26 cellular contexts compared by ENCODE assay signal in genomic region chr2:241706539-241706938, GRCh38.
"Had no signal": no experiment of that assay in that cellular context is flagged by ENCODE, and none has a peak within 500 bp of the region (broad histone marks: within the 10 kb centered on the region; RNA-seq: fewer than 3 reads in every experiment).

No MANE protein-coding gene starts in this region.

- DNase-seq: dorsolateral prefrontal cortex; effector CD4-positive, alpha-beta T cell; endodermal cell; foreskin keratinocyte; heart left ventricle; kidney; mesenchymal stem cell; midbrain; naive thymus-derived CD4-positive, alpha-beta T cell; stimulated activated CD4-positive, alpha-beta T cell treated with anti-CD3 and anti-CD28 coated beads, Interleukin-12 subunit alpha, Interleukin-12 subunit beta, amount 100 ng/mL, for 4 hours; stimulated activated CD4-positive, alpha-beta T cell treated with anti-CD3 and anti-CD28 coated beads, Interleukin-1b, Interleukin-23, amount 100 ng/mL, for 48 hours; stimulated activated CD4-positive, alpha-beta T cell treated with anti-CD3 and anti-CD28 coated beads, Interleukin-4, amount 100 ng/mL, for 1 hour; stimulated activated CD8-positive, alpha-beta memory T cell treated with anti-CD3 and anti-CD28 coated beads, Interleukin-4, amount 100 ng/mL, for 48 hours; stimulated activated naive CD4-positive, alpha-beta T cell; stomach; thyroid gland had no signal

- H3K4me1 ChIP-seq: foreskin keratinocyte had no signal

- H2AFZ ChIP-seq: hepatocyte, neural progenitor cell, parathyroid adenoma had no signal

- H3K4me2 ChIP-seq: hepatocyte, neural progenitor cell, smooth muscle cell had no signal

- FAIRE-seq: colon, kidney had no signal

- ATAC-seq: foreskin keratinocyte; gastroesophageal sphincter; heart left ventricle; left lung; naive thymus-derived CD4-positive, alpha-beta T cell; sciatic nerve had no signal

- H3K9me3 ChIP-seq: esophagus muscularis mucosa, gastroesophageal sphincter, left lung, thyroid gland had no signal

- H3K9ac ChIP-seq: neural progenitor cell, parathyroid adenoma had no signal

- H3K27ac ChIP-seq: dorsolateral prefrontal cortex, epithelial cell of prostate, esophagus muscularis mucosa, foreskin keratinocyte, gastroesophageal sphincter, heart left ventricle, hepatocyte, left lung, neural progenitor cell, parathyroid adenoma, stomach, thyroid gland had no signal

- H3K27me3 ChIP-seq: dorsolateral prefrontal cortex, esophagus muscularis mucosa, foreskin keratinocyte, gastroesophageal sphincter, heart left ventricle, hepatocyte, left lung, neural progenitor cell, stomach, thyroid gland had no signal

- H3K4me3 ChIP-seq: dorsolateral prefrontal cortex, esophagus muscularis mucosa, gastroesophageal sphincter, heart left ventricle, hepatocyte, left lung, neural progenitor cell, smooth muscle cell, stomach, thyroid gland had no signal
